In genomic region chr13:93280688-93281087, GRCh38 we compare ENCODE assay signal across 37 cellular contexts. TPM values are rescaled to one million over a fixed set of nuclear protein-coding genes. Genes with fewer than 3 reads are reported as not detected.
"Had no signal": no experiment of that assay in that cellular context is flagged by ENCODE, and none has a peak within 500 bp of the region (broad histone marks: within the 10 kb centered on the region; RNA-seq: fewer than 3 reads in every experiment).

No MANE protein-coding gene starts in this region.

- H3K27ac Mint-ChIP-seq: activated CD4-positive, alpha-beta memory T cell treated with anti-CD3 and anti-CD28 coated beads for 36 hours; activated CD4-positive, alpha-beta T cell treated with anti-CD3 and anti-CD28 coated beads, Interleukin-2, amount 10 ng/mL, durations not matched to agents 24 days and 14 days; activated CD8-positive, alpha-beta T cell treated with anti-CD3 and anti-CD28 coated beads for 36 hours; activated naive CD4-positive, alpha-beta T cell treated with anti-CD3 and anti-CD28 coated beads for 36 hours; activated naive CD4-positive, alpha-beta T cell treated with anti-CD3 and anti-CD28 coated beads, Interleukin-2, amount 50 U/mL, for 72 hours; activated naive CD8-positive, alpha-beta T cell treated with anti-CD3 and anti-CD28 coated beads for 36 hours; activated T-cell treated with anti-CD3 and anti-CD28 coated beads, Interleukin-2, amount 50 U/mL, for 72 hours; activated T-helper 1 cell treated with anti-CD3 and anti-CD28 coated beads, Interleukin-12 subunit alpha, Interleukin-12 subunit beta, Interleukin-2, Interleukin-4 antibody, amounts not matched to agents 30 ng/mL and 10 ng/mL and 1 ng/mL, durations not matched to agents 14 hours and 24 hours and 36 hours; activated T-helper 17 cell treated with anti-CD3 and anti-CD28 coated beads, Interleukin-2, amount 50 U/mL, for 72 hours; T-helper 1 cell treated with Interleukin-12 subunit alpha and Interleukin-12 subunit beta and Interleukin-4 antibody, amounts not matched to agents 30 μg/mL and 1 μg/mL, for 36 hours; T-helper 2 cell treated with Interferon-gamma antibody and Interleukin-4, amounts not matched to agents 5 μg/mL and 100 μg/mL, for 36 hours had no signal

- H3K27me3 Mint-ChIP-seq: activated CD4-positive, alpha-beta memory T cell treated with anti-CD3 and anti-CD28 coated beads for 36 hours; activated CD4-positive, alpha-beta T cell treated with anti-CD3 and anti-CD28 coated beads, Interleukin-2, amount 10 ng/mL, durations not matched to agents 24 days and 14 days; activated CD8-positive, alpha-beta T cell treated with anti-CD3 and anti-CD28 coated beads for 36 hours; activated T-helper 17 cell treated with anti-CD3 and anti-CD28 coated beads, Interleukin-2, amount 50 U/mL, for 72 hours had no signal

- H3K36me3 Mint-ChIP-seq: activated CD4-positive, alpha-beta memory T cell treated with anti-CD3 and anti-CD28 coated beads for 36 hours; activated naive CD4-positive, alpha-beta T cell treated with anti-CD3 and anti-CD28 coated beads, Interleukin-2, amount 50 U/mL, for 72 hours; activated naive CD8-positive, alpha-beta T cell treated with anti-CD3 and anti-CD28 coated beads for 36 hours had no signal

- FAIRE-seq: astrocyte, TTC549 had no signal

- H3K4me3 ChIP-seq: adrenal gland, body of pancreas, breast epithelium had no signal

- H3K9me3 Mint-ChIP-seq: activated CD4-positive, alpha-beta memory T cell treated with anti-CD3 and anti-CD28 coated beads for 36 hours; activated CD4-positive, alpha-beta T cell treated with anti-CD3 and anti-CD28 coated beads, Interleukin-2, amount 10 ng/mL, durations not matched to agents 24 days and 14 days; activated CD8-positive, alpha-beta T cell treated with anti-CD3 and anti-CD28 coated beads for 36 hours; activated naive CD4-positive, alpha-beta T cell treated with anti-CD3 and anti-CD28 coated beads for 36 hours; activated naive CD4-positive, alpha-beta T cell treated with anti-CD3 and anti-CD28 coated beads, Interleukin-2, amount 50 U/mL, for 72 hours; activated naive CD8-positive, alpha-beta T cell treated with anti-CD3 and anti-CD28 coated beads for 36 hours; activated T-cell treated with anti-CD3 and anti-CD28 coated beads, Interleukin-2, amount 50 U/mL, for 4 hours; activated T-cell treated with anti-CD3 and anti-CD28 coated beads, Interleukin-2, amount 50 U/mL, for 72 hours; activated T-helper 1 cell treated with anti-CD3 and anti-CD28 coated beads, Interleukin-12 subunit alpha, Interleukin-12 subunit beta, Interleukin-2, Interleukin-4 antibody, amounts not matched to agents 30 ng/mL and 10 ng/mL and 1 ng/mL, durations not matched to agents 14 hours and 24 hours and 36 hours; activated T-helper 17 cell treated with anti-CD3 and anti-CD28 coated beads, Interleukin-2, amount 50 U/mL, for 72 hours; T-helper 1 cell treated with Interleukin-12 subunit alpha and Interleukin-12 subunit beta and Interleukin-4 antibody, amounts not matched to agents 30 μg/mL and 1 μg/mL, for 36 hours; T-helper 2 cell treated with Interferon-gamma antibody and Interleukin-4, amounts not matched to agents 5 μg/mL and 100 μg/mL, for 36 hours had no signal

- DNase-seq: activated CD4-positive, alpha-beta memory T cell treated with anti-CD3 and anti-CD28 coated beads for 36 hours; activated CD4-positive, alpha-beta T cell treated with anti-CD3 and anti-CD28 coated beads for 4 hours; activated CD4-positive, alpha-beta T cell treated with anti-CD3 and anti-CD28 coated beads, Interleukin-2, amount 10 ng/mL, durations not matched to agents 24 days and 14 days; activated CD4-positive, alpha-beta T cell treated with anti-CD3 and anti-CD28 coated beads, Interleukin-2, amount 50 U/mL, for 1 hour; activated CD4-positive, alpha-beta T cell treated with anti-CD3 and anti-CD28 coated beads, Interleukin-2, amount 50 U/mL, for 4 hours; activated CD4-positive, CD25-positive, alpha-beta regulatory T cell treated with anti-CD3 and anti-CD28 coated beads, Interleukin-2, amount 50 U/mL, for 72 hours; activated CD8-positive, alpha-beta memory T cell treated with anti-CD3 and anti-CD28 coated beads, Interleukin-2, amount 50 U/mL, for 4 hours; activated CD8-positive, alpha-beta T cell treated with anti-CD3 and anti-CD28 coated beads for 36 hours; activated effector memory CD4-positive, alpha-beta T cell treated with anti-CD3 and anti-CD28 coated beads, Interleukin-2, amount 50 U/mL, for 16 hours; activated gamma-delta T cell treated with Interleukin-2 at 50 U/mL for 16 hours; activated naive CD4-positive, alpha-beta T cell; activated naive CD4-positive, alpha-beta T cell treated with anti-CD3 and anti-CD28 coated beads for 36 hours; activated naive CD4-positive, alpha-beta T cell treated with anti-CD3 and anti-CD28 coated beads, Interleukin-2, amount 50 U/mL, for 16 hours; activated naive CD8-positive, alpha-beta T cell treated with anti-CD3 and anti-CD28 coated beads for 36 hours; activated T-cell treated with anti-CD3 and anti-CD28 coated beads for 4 hours; activated T-cell treated with anti-CD3 and anti-CD28 coated beads, Interleukin-2, amount 50 U/mL, for 1 hour; activated T-cell treated with anti-CD3 and anti-CD28 coated beads, Interleukin-2, amount 50 U/mL, for 4 hours; activated T-cell treated with anti-CD3 and anti-CD28 coated beads, Interleukin-2, amount 50 U/mL, for 72 hours; adrenal gland; amniotic stem cell; aorta; brain microvascular endothelial cell; central memory CD4-positive, alpha-beta T cell; T-helper 1 cell; T-helper 2 cell; T-helper 9 cell had no signal

- H3K4me1 Mint-ChIP-seq: activated CD4-positive, alpha-beta T cell treated with anti-CD3 and anti-CD28 coated beads, Interleukin-2, amount 10 ng/mL, durations not matched to agents 24 days and 14 days; activated naive CD8-positive, alpha-beta T cell treated with anti-CD3 and anti-CD28 coated beads for 36 hours; activated T-helper 17 cell treated with anti-CD3 and anti-CD28 coated beads, Interleukin-2, amount 50 U/mL, for 72 hours had no signal

- H3K27me3 ChIP-seq: adrenal gland, body of pancreas, brain microvascular endothelial cell, breast epithelium had no signal

- ATAC-seq: activated CD8-positive, alpha-beta T cell treated with anti-CD3 and anti-CD28 coated beads for 36 hours; activated naive CD4-positive, alpha-beta T cell treated with anti-CD3 and anti-CD28 coated beads, Interleukin-2, amount 50 U/mL, for 72 hours; activated T-cell treated with anti-CD3 and anti-CD28 coated beads, Interleukin-2, amount 50 U/mL, for 4 hours; activated T-cell treated with anti-CD3 and anti-CD28 coated beads, Interleukin-2, amount 50 U/mL, for 72 hours; activated T-helper 17 cell treated with anti-CD3 and anti-CD28 coated beads, Interleukin-2, amount 50 U/mL, for 72 hours had no signal

- H3K4me3 Mint-ChIP-seq: activated CD4-positive, alpha-beta memory T cell treated with anti-CD3 and anti-CD28 coated beads for 36 hours; activated CD4-positive, alpha-beta T cell treated with anti-CD3 and anti-CD28 coated beads, Interleukin-2, amount 10 ng/mL, durations not matched to agents 24 days and 14 days; activated CD8-positive, alpha-beta T cell treated with anti-CD3 and anti-CD28 coated beads for 36 hours; activated naive CD4-positive, alpha-beta T cell treated with anti-CD3 and anti-CD28 coated beads for 36 hours; activated naive CD8-positive, alpha-beta T cell treated with anti-CD3 and anti-CD28 coated beads for 36 hours; activated T-cell treated with anti-CD3 and anti-CD28 coated beads, Interleukin-2, amount 50 U/mL, for 4 hours; activated T-cell treated with anti-CD3 and anti-CD28 coated beads, Interleukin-2, amount 50 U/mL, for 72 hours; activated T-helper 1 cell treated with anti-CD3 and anti-CD28 coated beads, Interleukin-12 subunit alpha, Interleukin-12 subunit beta, Interleukin-2, Interleukin-4 antibody, amounts not matched to agents 30 ng/mL and 10 ng/mL and 1 ng/mL, durations not matched to agents 14 hours and 24 hours and 36 hours; activated T-helper 17 cell treated with anti-CD3 and anti-CD28 coated beads, Interleukin-2, amount 50 U/mL, for 72 hours; T-helper 1 cell treated with Interleukin-12 subunit alpha and Interleukin-12 subunit beta and Interleukin-4 antibody, amounts not matched to agents 30 μg/mL and 1 μg/mL, for 36 hours; T-helper 2 cell treated with Interferon-gamma antibody and Interleukin-4, amounts not matched to agents 5 μg/mL and 100 μg/mL, for 36 hours had no signal

- H3K9me3 ChIP-seq: adrenal gland, body of pancreas, breast epithelium had no signal

- H3K36me3 ChIP-seq: adrenal gland, brain microvascular endothelial cell, breast epithelium had no signal

- H3K27ac ChIP-seq: adrenal gland, body of pancreas, brain microvascular endothelial cell, breast epithelium, VCaP had no signal

- H3K4me1 ChIP-seq: adrenal gland, breast epithelium had no signal

RNA-seq across cellular contexts. Expression of gene GPC6, which starts 54.1 kb away (rescaled TPM):
- total RNA-seq: activated CD4-positive, alpha-beta memory T cell treated with anti-CD3 and anti-CD28 coated beads for 36 hours; activated CD4-positive, alpha-beta T cell treated with anti-CD3 and anti-CD28 coated beads, Interleukin-2, amount 10 ng/mL, durations not matched to agents 24 days and 14 days; activated CD8-positive, alpha-beta memory T cell treated with anti-CD3 and anti-CD28 coated beads for 36 hours; activated CD8-positive, alpha-beta T cell treated with anti-CD3 and anti-CD28 coated beads for 36 hours; activated naive CD4-positive, alpha-beta T cell treated with anti-CD3 and anti-CD28 coated beads for 36 hours; activated naive CD4-positive, alpha-beta T cell treated with anti-CD3 and anti-CD28 coated beads, Interleukin-2, amount 50 U/mL, for 72 hours; activated naive CD8-positive, alpha-beta T cell treated with anti-CD3 and anti-CD28 coated beads for 36 hours; activated T-cell treated with anti-CD3 and anti-CD28 coated beads, Interleukin-2, amount 50 U/mL, for 72 hours; activated T-helper 1 cell treated with anti-CD3 and anti-CD28 coated beads, Interleukin-12 subunit alpha, Interleukin-12 subunit beta, Interleukin-2, Interleukin-4 antibody, amounts not matched to agents 30 ng/mL and 10 ng/mL and 1 ng/mL, durations not matched to agents 14 hours and 24 hours and 36 hours; activated T-helper 17 cell treated with anti-CD3 and anti-CD28 coated beads, Interleukin-2, amount 50 U/mL, for 72 hours had no signal
